Comparison of ENCODE assay signal across 26 cellular contexts in genomic region chr16:50618238-50618918, GRCh38.
"Had no signal": no experiment of that assay in that cellular context is flagged by ENCODE, and none has a peak within 500 bp of the region (broad histone marks: within the 10 kb centered on the region; RNA-seq: fewer than 3 reads in every experiment).

No MANE protein-coding gene starts in this region.

- H3K9me3 Mint-ChIP-seq: activated naive CD8-positive, alpha-beta T cell treated with anti-CD3 and anti-CD28 coated beads, Interleukin-2, amount 10 ng/mL, durations not matched to agents 7 days and 5 days; T-helper 2 cell treated with Interferon-gamma antibody and Interleukin-4, amounts not matched to agents 5 μg/mL and 100 μg/mL, for 36 hours had no signal

- H3K36me3 Mint-ChIP-seq: activated naive CD8-positive, alpha-beta T cell treated with anti-CD3 and anti-CD28 coated beads, Interleukin-2, amount 10 ng/mL, durations not matched to agents 7 days and 5 days had no signal

- H3K4me3 Mint-ChIP-seq: activated CD8-positive, alpha-beta T cell treated with anti-CD3 and anti-CD28 coated beads, Interleukin-2, amount 10 ng/mL, durations not matched to agents 7 days and 5 days; activated naive CD8-positive, alpha-beta T cell treated with anti-CD3 and anti-CD28 coated beads, Interleukin-2, amount 10 ng/mL, durations not matched to agents 7 days and 5 days; T-helper 2 cell treated with Interferon-gamma antibody and Interleukin-4, amounts not matched to agents 5 μg/mL and 100 μg/mL, for 36 hours had no signal

- H3K27ac Mint-ChIP-seq: activated CD8-positive, alpha-beta T cell treated with anti-CD3 and anti-CD28 coated beads, Interleukin-2, amount 10 ng/mL, durations not matched to agents 7 days and 5 days; activated naive CD8-positive, alpha-beta T cell treated with anti-CD3 and anti-CD28 coated beads, Interleukin-2, amount 10 ng/mL, durations not matched to agents 7 days and 5 days; T-helper 2 cell treated with Interferon-gamma antibody and Interleukin-4, amounts not matched to agents 5 μg/mL and 100 μg/mL, for 36 hours had no signal

- ATAC-seq: activated CD4-positive, CD25-positive, alpha-beta regulatory T cell treated with anti-CD3 and anti-CD28 coated beads, Interleukin-2, amount 50 U/mL, for 24 hours; activated CD8-positive, alpha-beta T cell treated with anti-CD3 and anti-CD28 coated beads, Interleukin-2, amount 10 ng/mL, durations not matched to agents 7 days and 5 days; Panc1 had no signal

- H3K27me3 Mint-ChIP-seq: activated naive CD8-positive, alpha-beta T cell treated with anti-CD3 and anti-CD28 coated beads, Interleukin-2, amount 10 ng/mL, durations not matched to agents 7 days and 5 days had no signal

- DNase-seq: activated CD4-positive, alpha-beta T cell treated with anti-CD3 and anti-CD28 coated beads for 4 hours; activated CD4-positive, alpha-beta T cell treated with anti-CD3 and anti-CD28 coated beads, Interleukin-2, amount 50 U/mL, for 4 hours; activated CD8-positive, alpha-beta memory T cell treated with anti-CD3 and anti-CD28 coated beads, Interleukin-2, amount 50 U/mL, for 48 hours; activated CD8-positive, alpha-beta T cell treated with anti-CD3 and anti-CD28 coated beads, Interleukin-2, amount 10 ng/mL, durations not matched to agents 7 days and 5 days; activated naive CD4-positive, alpha-beta T cell treated with anti-CD3 and anti-CD28 coated beads, Interleukin-2, amount 50 U/mL, for 16 hours; activated naive CD8-positive, alpha-beta T cell treated with anti-CD3 and anti-CD28 coated beads, Interleukin-2, amount 10 ng/mL, durations not matched to agents 7 days and 5 days; activated T-cell treated with anti-CD3 and anti-CD28 coated beads, Interleukin-2, amount 50 U/mL, for 1 hour; adrenal gland; anterior cingulate cortex; MM.1S; NCI-H1105; NCI-H1436; NCI-H187; NCI-H2081; NCI-H510A treated with DMSO at 0.1 percent for 48 hours; NCI-H69; NK-92 treated with Interleukin-12 subunit alpha and Interleukin-12 subunit beta, amount 100 ng/mL, for 24 hours; OCI-M1; Right ventricle myocardium superior; RPMI8226; SJCRH30; SK-N-SH; T-helper 1 cell had no signal
